In the genomic region with DNA sequence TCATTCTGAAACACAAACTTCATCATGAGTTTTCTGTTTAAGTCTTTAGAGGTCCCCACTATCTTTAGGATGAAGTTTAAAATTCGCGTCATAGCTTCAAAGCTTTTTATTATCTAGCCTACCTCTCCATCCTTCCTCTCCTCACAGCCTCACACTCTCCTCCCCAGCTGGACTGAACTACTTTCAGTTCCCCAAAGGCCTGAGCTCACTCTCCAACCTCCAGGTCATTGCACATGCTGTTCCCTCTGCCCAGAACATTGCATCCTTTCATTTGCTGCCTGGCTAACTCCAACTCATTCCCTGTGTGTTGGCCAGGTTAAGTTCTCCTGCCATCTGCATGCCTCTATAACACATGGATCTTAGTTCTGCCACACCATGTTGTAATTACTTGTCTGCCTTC, we compare ENCODE assay signal across 15 cellular contexts. TPM values are rescaled to one million over a fixed set of nuclear protein-coding genes. Genes with fewer than 3 reads are reported as not detected.
A peak's percentile ranks its signal among the peaks of the same experiment; 100 is the strongest.
DNase-seq lines count a peak whose midpoint lies in the region; ATAC-seq, FAIRE-seq and TF ChIP-seq lines count a peak whose summit lies in the region.
"Had no signal": no experiment of that assay in that cellular context is flagged by ENCODE, and none has a peak within 500 bp of the region (broad histone marks: within the 10 kb centered on the region; RNA-seq: fewer than 3 reads in every experiment).

No MANE protein-coding gene starts in this region.

- in situ Hi-C loops in HepG2 (cut with HindIII; ENCODE audit: extremely low pct_ligation_motif_present, low pct_unique_long_range_greater_than_20kb), result no loop called here

- H3K36me3 Mint-ChIP-seq in activated CD4-positive, alpha-beta memory T cell treated with anti-CD3 and anti-CD28 coated beads for 36 hours, result peaks cover 10% of the 10 kb centered on the region
- H3K36me3 Mint-ChIP-seq in immature natural killer cell, result no peaks in the 10 kb centered on the region

- no peaks in the 10 kb centered on the region for H3K27me3 ChIP-seq in liver (ENCODE audit: control insufficient read depth in 4 of 4, insufficient read depth in 4 of 4, low read length in 3 of 4)
- no peaks in the 10 kb centered on the region for H3K27me3 ChIP-seq in HepG2 (ENCODE audit: control insufficient read depth in 1 of 2, insufficient read depth in 2 of 2, low read length in 2 of 2)

- BruUV-seq in HepG2 (replicated peaks; lab: Mats Ljungman, UMichigan), result no TSS peak

- no peak for DNase-seq in HepG2 (ENCODE audit: low spot score)
- no peak for DNase-seq in activated CD4-positive, alpha-beta memory T cell treated with anti-CD3 and anti-CD28 coated beads for 36 hours
- no peak for DNase-seq in immature natural killer cell
- no peak for DNase-seq in SKM-1 (lab: John Stamatoyannopoulos, UW; ENCODE audit: unreplicated experiment)
- no peak for DNase-seq in activated CD4-positive, CD25-positive, alpha-beta regulatory T cell (lab: John Stamatoyannopoulos, UW)
- no peak for DNase-seq in sciatic nerve (ENCODE audit: low spot score)
- DNase-seq: amniotic stem cell; dorsolateral prefrontal cortex; EL; PC-3; retina; stimulated activated naive CD8-positive, alpha-beta T cell treated with anti-CD3 and anti-CD28 coated beads, Interleukin-15, amount 100 ng/mL, for 72 hours had no signal

- H3K36me3 ChIP-seq in liver (ENCODE audit: control insufficient read depth in 4 of 4, insufficient read depth in 3 of 4, low read depth in 1 of 4, low read length in 3 of 4) (peaks cover 0 to 3% (median under 1%) of the 10 kb centered on the region in 4 donors), HepG2 (replicated peaks in 1 of 2; ENCODE audit: control insufficient read depth in 1 of 2, insufficient read depth in 2 of 2, low read length in 2 of 2) (peaks cover 0 to 6% of the 10 kb centered on the region in 2 experiments; a peak in 2 of 5 replicates)

- no peak for FAIRE-seq in HepG2 (lab: Jason Lieb, UNC)

- no peaks in the 10 kb centered on the region for H3K9me3 Mint-ChIP-seq in activated CD4-positive, alpha-beta memory T cell treated with anti-CD3 and anti-CD28 coated beads for 36 hours
- peaks cover 0 to 1% (median 0%) of the 10 kb centered on the region in 6 donors for H3K9me3 Mint-ChIP-seq in immature natural killer cell
- H3K9me3 Mint-ChIP-seq: stimulated activated naive CD8-positive, alpha-beta T cell treated with anti-CD3 and anti-CD28 coated beads, Interleukin-15, amount 100 ng/mL, for 72 hours had no signal

- no peak for TF ChIP-seq RAD21 in liver (IDR thresholded peaks at IDR 0.05)
- TF ChIP-seq RAD21 in HepG2 (CRISPR knock-in tag; IDR thresholded peaks at IDR 0.05), result no peak

- POLR2A ChIA-PET in HepG2 (lab: Yijun Ruan, JAX), result no interaction called here
- POLR2A ChIA-PET in activated CD4-positive, alpha-beta memory T cell treated with anti-CD3 and anti-CD28 coated beads for 36 hours (lab: Charles Lee), result no interaction called here

- peaks cover 12% of the 10 kb centered on the region for H3K4me1 Mint-ChIP-seq in activated CD4-positive, alpha-beta memory T cell treated with anti-CD3 and anti-CD28 coated beads for 36 hours (ENCODE audit: low read depth)
- peaks cover 19 to 20% of the 10 kb centered on the region in 2 donors for H3K4me1 Mint-ChIP-seq in immature natural killer cell

- peaks cover 3 to 21% (median 17%) of the 10 kb centered on the region in 4 donors for H3K4me1 ChIP-seq in liver (ENCODE audit: control insufficient read depth in 4 of 4, insufficient read depth in 4 of 4, low read length in 3 of 4)
- H3K4me1 ChIP-seq in HepG2 (ENCODE audit: insufficient read depth, low read length), result peaks cover 45% of the 10 kb centered on the region

- no peaks in the 10 kb centered on the region for H4K20me1 ChIP-seq in HepG2 (ENCODE audit: insufficient read depth, low read length)

- CTCF ChIA-PET in HepG2 (lab: Yijun Ruan, JAX; ENCODE audit: low intra/inter-chr PET ratio, low total read pairs), result no interaction called here
- CTCF ChIA-PET in activated CD4-positive, alpha-beta memory T cell treated with anti-CD3 and anti-CD28 coated beads for 36 hours (lab: Charles Lee), result interaction anchor here (1.0 kb wide), 1 partner anchor 23 kb away, joined by 3 read pairs; no protein-coding TSS in a partner anchor

- H3K9ac ChIP-seq in liver (ENCODE audit: low read depth in 1 of 2, low read length in 2 of 2) (no peak overlapping the region), HepG2 (ENCODE audit: insufficient read depth, low read depth, low read length) (no peak overlapping the region)

- TF ChIP-seq CTCF in liver (IDR thresholded peaks at IDR 0.05; ENCODE audit: low read depth, low read length, missing input control), result no peak
- TF ChIP-seq CTCF in HepG2 (CRISPR knock-in tag; IDR thresholded peaks at IDR 0.05), result no peak

- no peaks in the 10 kb centered on the region for H3K27me3 Mint-ChIP-seq in activated CD4-positive, alpha-beta memory T cell treated with anti-CD3 and anti-CD28 coated beads for 36 hours
- peaks cover 21 to 25% (median 22%) of the 10 kb centered on the region in 3 donors for H3K27me3 Mint-ChIP-seq in immature natural killer cell (ENCODE audit: low read depth in 3 of 3)
- H3K27me3 Mint-ChIP-seq: stimulated activated naive CD8-positive, alpha-beta T cell treated with anti-CD3 and anti-CD28 coated beads, Interleukin-15, amount 100 ng/mL, for 72 hours had no signal

- H3K9me3 ChIP-seq in liver (ENCODE audit: control insufficient read depth in 4 of 4, low read length in 3 of 4), result no peaks in the 10 kb centered on the region
- no peaks in the 10 kb centered on the region for H3K9me3 ChIP-seq in HepG2 (ENCODE audit: low read length)

- H3K4me3 ChIP-seq in liver (ENCODE audit: low read depth in 1 of 3, low read length in 3 of 3) (no peak overlapping the region), HepG2 (replicated peaks in 1 of 3; ENCODE audit: insufficient read depth in 1 of 3, low read depth in 2 of 3, low read length in 3 of 3) (no peak overlapping the region)
- H3K4me3 ChIP-seq: dorsolateral prefrontal cortex had no signal

- TF ChIP-seq EP300 in HepG2 (IDR thresholded peaks at IDR 0.05; ENCODE audit: low read depth in 2 of 2, low read length in 2 of 2), result no peak
- no peak for TF ChIP-seq EP300 in HepG2 (CRISPR knock-in tag; IDR thresholded peaks at IDR 0.05; ENCODE audit: borderline replicate concordance)

- H2AFZ ChIP-seq in HepG2 (ENCODE audit: low read length), result no peak overlapping the region

- no peak overlapping the region for H3K4me2 ChIP-seq in HepG2 (ENCODE audit: low read depth, low read length)

- intact Hi-C loops in HepG2 (cut with micrococcal nuclease; ENCODE audit: unreplicated experiment), result no loop called here
- intact Hi-C loops in activated CD4-positive, alpha-beta memory T cell treated with anti-CD3 and anti-CD28 coated beads for 36 hours (cut with micrococcal nuclease), result no loop called here
- intact Hi-C loops in sciatic nerve (cut with DNase I), result no loop called here

- 93% methylated on average over 2 of the region's 2 CpGs for WGBS in liver
- 98% methylated on average over 2 of the region's 2 CpGs for WGBS in HepG2 (ENCODE audit: low lambda C conversion rate)

- peak overlapping the region; percentile 52 for H3K27ac Mint-ChIP-seq in activated CD4-positive, alpha-beta memory T cell treated with anti-CD3 and anti-CD28 coated beads for 36 hours
- peak overlapping the region; percentile 5 to 100 (median 68) for H3K27ac Mint-ChIP-seq in immature natural killer cell

- no peak overlapping the region for H3K27ac ChIP-seq in liver (ENCODE audit: low read depth in 1 of 2, low read length in 2 of 2)
- no peak overlapping the region for H3K27ac ChIP-seq in HepG2 (ENCODE audit: extremely low read length, insufficient read depth, low read length)
- H3K27ac ChIP-seq: HL-60 had no signal

- peaks cover 17% of the 10 kb centered on the region for H3K79me2 ChIP-seq in HepG2 (ENCODE audit: insufficient read depth, low read length)

- ATAC-seq in HepG2, result no peak
- ATAC-seq in sciatic nerve, result no peak
- no peak for ATAC-seq in HG03565 (IDR thresholded peaks at IDR 0.05; ENCODE audit: unreplicated experiment)
- ATAC-seq: PC-3; stimulated activated naive CD8-positive, alpha-beta T cell treated with anti-CD3 and anti-CD28 coated beads, Interleukin-15, amount 100 ng/mL, for 72 hours had no signal

- H3K4me3 Mint-ChIP-seq in activated CD4-positive, alpha-beta memory T cell treated with anti-CD3 and anti-CD28 coated beads for 36 hours, result no peak overlapping the region
- H3K4me3 Mint-ChIP-seq in immature natural killer cell, result peak overlapping the region in 4 of 5 donors; percentile 3 to 60 (median 38)

- no peak for TF ChIP-seq POLR2A in HepG2 (IDR thresholded peaks at IDR 0.05; ENCODE audit: insufficient read depth in 1 of 2, low read depth in 2 of 2, low read length in 2 of 2)

RNA-seq across cellular contexts. Expression of a gene that starts 2.9 kb away (rescaled TPM):
- 10 to 100 TPM; 17.0 to 29.3 TPM for total RNA-seq in liver
- 10 to 100 TPM in 1 of 2 donors, 1 to 10 TPM in 1; 9.3 to 18.8 TPM for polyA plus RNA-seq in liver
- total RNA-seq in HepG2 (2016; rRNA removed; fragmentation: Illumina TruSeq; extraction: Trizol), result 16.9 and 18.4 TPM in 2 replicates
- 7.3 and 7.9 TPM in 2 replicates for total RNA-seq in HepG2 (2016; cell fraction: cytosol; rRNA removed; fragmentation: Illumina TruSeq; extraction: Trizol; ENCODE audit: low read depth)
- total RNA-seq in HepG2 (2016; cell fraction: insoluble cytoplasmic fraction; rRNA removed; fragmentation: Illumina TruSeq; extraction: Trizol), result 15.3 and 18.1 TPM in 2 replicates
- total RNA-seq in HepG2 (2016; cell fraction: membrane; rRNA removed; fragmentation: Illumina TruSeq; extraction: Trizol), result 13.3 and 13.6 TPM in 2 replicates
- total RNA-seq in HepG2 (2016; cell fraction: nucleus; rRNA removed; fragmentation: Illumina TruSeq; extraction: Trizol), result 11.1 and 13.9 TPM in 2 replicates
- polyA plus RNA-seq in HepG2 (2011; rRNA removed), result 42.2 and 44.8 TPM in 2 replicates
- polyA plus RNA-seq in HepG2 (2011; cell fraction: cytosol; rRNA removed), result 29.5 and 29.7 TPM in 2 replicates
- polyA plus RNA-seq in HepG2 (2011; cell fraction: nucleus; rRNA removed), result 74.0 and 78.6 TPM in 2 replicates
- 30.8 and 34.7 TPM in 2 replicates for polyA plus RNA-seq in HepG2 (2012)
- 14.5 and 15.7 TPM in 2 replicates for polyA plus RNA-seq in HepG2 (2016; cell fraction: cytosol; fragmentation: Illumina TruSeq; extraction: Trizol; ENCODE audit: low read depth)
- polyA plus RNA-seq in HepG2 (2016; cell fraction: insoluble cytoplasmic fraction; fragmentation: Illumina TruSeq; extraction: Trizol; ENCODE audit: low read depth), result 20.0 and 25.8 TPM in 2 replicates
- polyA plus RNA-seq in HepG2 (2016; cell fraction: membrane; fragmentation: Illumina TruSeq; extraction: Trizol; ENCODE audit: low read depth), result 18.9 and 22.2 TPM in 2 replicates
- 32.8 and 33.6 TPM in 2 replicates for polyA plus RNA-seq in HepG2 (2016; cell fraction: nucleus; fragmentation: Illumina TruSeq; extraction: Trizol; ENCODE audit: insufficient read depth, low read depth)
- polyA minus RNA-seq in HepG2 (2011; rRNA and poly(A)+ RNA removed; ENCODE audit: low replicate concordance), result 40.8 and 110 TPM in 2 replicates
- polyA minus RNA-seq in HepG2 (2011; cell fraction: cytosol; rRNA and poly(A)+ RNA removed), result 20.0 and 21.9 TPM in 2 replicates
- polyA minus RNA-seq in HepG2 (2011; cell fraction: nucleus; rRNA and poly(A)+ RNA removed), result 14.8 and 17.9 TPM in 2 replicates
- total RNA-seq in activated CD4-positive, alpha-beta memory T cell treated with anti-CD3 and anti-CD28 coated beads for 36 hours, result 10 to 100 TPM; 83.4 to 85.4 TPM
- 10 to 100 TPM; 25.2 to 35.5 (median 26.7) TPM for polyA plus RNA-seq in immature natural killer cell
- 50.5 TPM for total RNA-seq in sciatic nerve

RNA-seq across cellular contexts. Expression of a gene that starts 11.4 kb away (rescaled TPM):
- total RNA-seq in liver (1 to 10 TPM in 1 of 2 donors, under 1 TPM in 1; 0.28 to 1.1 TPM), HepG2 (2016; rRNA removed; fragmentation: Illumina TruSeq; extraction: Trizol) (0.07 TPM in 1 of 2 replicates, not detected in the other), sciatic nerve (2.5 TPM)
- polyA plus RNA-seq in liver (under 1 TPM; 0.17 to 0.28 TPM), HepG2 (2011; rRNA removed) (0.30 and 1.1 TPM in 2 replicates), immature natural killer cell (under 1 TPM in 1 of 3 donors, not detected in 2; 0.12 TPM)
- not detected in 2 replicates for total RNA-seq in HepG2 (2016; cell fraction: cytosol; rRNA removed; fragmentation: Illumina TruSeq; extraction: Trizol; ENCODE audit: low read depth)
- total RNA-seq in HepG2 (2016; cell fraction: insoluble cytoplasmic fraction; rRNA removed; fragmentation: Illumina TruSeq; extraction: Trizol), result 0.04 TPM in 1 of 2 replicates, not detected in the other
- total RNA-seq in HepG2 (2016; cell fraction: membrane; rRNA removed; fragmentation: Illumina TruSeq; extraction: Trizol), result not detected in 2 replicates
- total RNA-seq in HepG2 (2016; cell fraction: nucleus; rRNA removed; fragmentation: Illumina TruSeq; extraction: Trizol), result 0.09 TPM in 1 of 2 replicates, not detected in the other
- polyA plus RNA-seq in HepG2 (2011; cell fraction: cytosol; rRNA removed), result 0.08 and 0.10 TPM in 2 replicates
- polyA plus RNA-seq in HepG2 (2011; cell fraction: nucleus; rRNA removed), result 4.7 and 7.7 TPM in 2 replicates
- polyA plus RNA-seq in HepG2 (2012), result 0.68 and 1.8 TPM in 2 replicates
- polyA plus RNA-seq in HepG2 (2016; cell fraction: cytosol; fragmentation: Illumina TruSeq; extraction: Trizol; ENCODE audit: low read depth), result 0.02 TPM in 1 of 2 replicates, not detected in the other
- polyA plus RNA-seq in HepG2 (2016; cell fraction: insoluble cytoplasmic fraction; fragmentation: Illumina TruSeq; extraction: Trizol; ENCODE audit: low read depth), result 0.04 TPM in 1 of 2 replicates, not detected in the other
- not detected in 2 replicates for polyA plus RNA-seq in HepG2 (2016; cell fraction: membrane; fragmentation: Illumina TruSeq; extraction: Trizol; ENCODE audit: low read depth)
- 0.56 and 0.63 TPM in 2 replicates for polyA plus RNA-seq in HepG2 (2016; cell fraction: nucleus; fragmentation: Illumina TruSeq; extraction: Trizol; ENCODE audit: insufficient read depth, low read depth)
- polyA minus RNA-seq in HepG2 (2011; rRNA and poly(A)+ RNA removed; ENCODE audit: low replicate concordance), result 0.40 and 0.68 TPM in 2 replicates
- polyA minus RNA-seq in HepG2 (2011; cell fraction: cytosol; rRNA and poly(A)+ RNA removed), result not detected in 2 replicates
- 0.52 and 0.87 TPM in 2 replicates for polyA minus RNA-seq in HepG2 (2011; cell fraction: nucleus; rRNA and poly(A)+ RNA removed)
- total RNA-seq in activated CD4-positive, alpha-beta memory T cell treated with anti-CD3 and anti-CD28 coated beads for 36 hours, result 1 to 10 TPM; 2.4 to 2.5 TPM

RNA-seq across cellular contexts. Expression of a gene that starts 41.5 kb away (rescaled TPM):
- total RNA-seq in liver, result 10 to 100 TPM in 1 of 2 donors, 1 to 10 TPM in 1; 5.8 to 28.3 TPM
- polyA plus RNA-seq in liver, result 1 to 10 TPM; 4.5 to 8.1 TPM
- 13.0 and 14.4 TPM in 2 replicates for total RNA-seq in HepG2 (2016; rRNA removed; fragmentation: Illumina TruSeq; extraction: Trizol)
- total RNA-seq in HepG2 (2016; cell fraction: cytosol; rRNA removed; fragmentation: Illumina TruSeq; extraction: Trizol; ENCODE audit: low read depth), result 1.7 and 2.6 TPM in 2 replicates
- total RNA-seq in HepG2 (2016; cell fraction: insoluble cytoplasmic fraction; rRNA removed; fragmentation: Illumina TruSeq; extraction: Trizol), result 11.9 and 13.2 TPM in 2 replicates
- total RNA-seq in HepG2 (2016; cell fraction: membrane; rRNA removed; fragmentation: Illumina TruSeq; extraction: Trizol), result 5.9 and 6.5 TPM in 2 replicates
- 7.9 and 8.0 TPM in 2 replicates for total RNA-seq in HepG2 (2016; cell fraction: nucleus; rRNA removed; fragmentation: Illumina TruSeq; extraction: Trizol)
- polyA plus RNA-seq in HepG2 (2011; rRNA removed), result 15.8 and 17.4 TPM in 2 replicates
- polyA plus RNA-seq in HepG2 (2011; cell fraction: cytosol; rRNA removed), result 10.3 and 10.6 TPM in 2 replicates
- polyA plus RNA-seq in HepG2 (2011; cell fraction: nucleus; rRNA removed), result 14.3 and 17.5 TPM in 2 replicates
- 10.1 and 10.6 TPM in 2 replicates for polyA plus RNA-seq in HepG2 (2012)
- 1.1 TPM in 2 replicates for polyA plus RNA-seq in HepG2 (2016; cell fraction: cytosol; fragmentation: Illumina TruSeq; extraction: Trizol; ENCODE audit: low read depth)
- polyA plus RNA-seq in HepG2 (2016; cell fraction: insoluble cytoplasmic fraction; fragmentation: Illumina TruSeq; extraction: Trizol; ENCODE audit: low read depth), result 14.0 and 15.2 TPM in 2 replicates
- polyA plus RNA-seq in HepG2 (2016; cell fraction: membrane; fragmentation: Illumina TruSeq; extraction: Trizol; ENCODE audit: low read depth), result 3.5 and 4.0 TPM in 2 replicates
- polyA plus RNA-seq in HepG2 (2016; cell fraction: nucleus; fragmentation: Illumina TruSeq; extraction: Trizol; ENCODE audit: insufficient read depth, low read depth), result 11.4 and 16.3 TPM in 2 replicates
- polyA minus RNA-seq in HepG2 (2011; rRNA and poly(A)+ RNA removed; ENCODE audit: low replicate concordance), result 17.3 and 37.4 TPM in 2 replicates
- 4.9 and 5.8 TPM in 2 replicates for polyA minus RNA-seq in HepG2 (2011; cell fraction: cytosol; rRNA and poly(A)+ RNA removed)
- polyA minus RNA-seq in HepG2 (2011; cell fraction: nucleus; rRNA and poly(A)+ RNA removed), result 8.5 and 10.9 TPM in 2 replicates
- total RNA-seq in activated CD4-positive, alpha-beta memory T cell treated with anti-CD3 and anti-CD28 coated beads for 36 hours, result 100 to 1,000 TPM; 386 to 401 TPM
- 100 to 1,000 TPM in 2 of 3 donors, 10 to 100 TPM in 1; 86.0 to 158 (median 146) TPM for polyA plus RNA-seq in immature natural killer cell
- 10.8 TPM for total RNA-seq in sciatic nerve

RNA-seq across cellular contexts. Expression of a gene that starts 41.8 kb away (rescaled TPM):
- total RNA-seq in liver, result 10 to 100 TPM; 14.1 to 21.3 TPM
- polyA plus RNA-seq in liver, result 10 to 100 TPM; 15.4 to 17.3 TPM
- 15.0 and 16.1 TPM in 2 replicates for total RNA-seq in HepG2 (2016; rRNA removed; fragmentation: Illumina TruSeq; extraction: Trizol)
- total RNA-seq in HepG2 (2016; cell fraction: cytosol; rRNA removed; fragmentation: Illumina TruSeq; extraction: Trizol; ENCODE audit: low read depth), result 1.7 and 2.0 TPM in 2 replicates
- total RNA-seq in HepG2 (2016; cell fraction: insoluble cytoplasmic fraction; rRNA removed; fragmentation: Illumina TruSeq; extraction: Trizol), result 14.6 and 16.4 TPM in 2 replicates
- total RNA-seq in HepG2 (2016; cell fraction: membrane; rRNA removed; fragmentation: Illumina TruSeq; extraction: Trizol), result 3.5 and 4.0 TPM in 2 replicates
- 12.0 and 14.5 TPM in 2 replicates for total RNA-seq in HepG2 (2016; cell fraction: nucleus; rRNA removed; fragmentation: Illumina TruSeq; extraction: Trizol)
- polyA plus RNA-seq in HepG2 (2011; rRNA removed), result 22.6 and 24.7 TPM in 2 replicates
- polyA plus RNA-seq in HepG2 (2011; cell fraction: cytosol; rRNA removed), result 12.3 and 13.1 TPM in 2 replicates
- 95.2 and 107 TPM in 2 replicates for polyA plus RNA-seq in HepG2 (2011; cell fraction: nucleus; rRNA removed)
- polyA plus RNA-seq in HepG2 (2012), result 19.3 and 22.4 TPM in 2 replicates
- polyA plus RNA-seq in HepG2 (2016; cell fraction: cytosol; fragmentation: Illumina TruSeq; extraction: Trizol; ENCODE audit: low read depth), result 0.53 and 0.80 TPM in 2 replicates
- polyA plus RNA-seq in HepG2 (2016; cell fraction: insoluble cytoplasmic fraction; fragmentation: Illumina TruSeq; extraction: Trizol; ENCODE audit: low read depth), result 16.6 and 18.3 TPM in 2 replicates
- polyA plus RNA-seq in HepG2 (2016; cell fraction: membrane; fragmentation: Illumina TruSeq; extraction: Trizol; ENCODE audit: low read depth), result 1.8 and 1.9 TPM in 2 replicates
- 42.4 and 61.4 TPM in 2 replicates for polyA plus RNA-seq in HepG2 (2016; cell fraction: nucleus; fragmentation: Illumina TruSeq; extraction: Trizol; ENCODE audit: insufficient read depth, low read depth)
- 11.0 and 38.4 TPM in 2 replicates for polyA minus RNA-seq in HepG2 (2011; rRNA and poly(A)+ RNA removed; ENCODE audit: low replicate concordance)
- 5.4 and 5.6 TPM in 2 replicates for polyA minus RNA-seq in HepG2 (2011; cell fraction: cytosol; rRNA and poly(A)+ RNA removed)
- 19.6 and 21.1 TPM in 2 replicates for polyA minus RNA-seq in HepG2 (2011; cell fraction: nucleus; rRNA and poly(A)+ RNA removed)
- total RNA-seq in activated CD4-positive, alpha-beta memory T cell treated with anti-CD3 and anti-CD28 coated beads for 36 hours, result 10 to 100 TPM; 76.1 to 78.4 TPM
- polyA plus RNA-seq in immature natural killer cell, result 10 to 100 TPM in 1 of 3 donors, 1 to 10 TPM in 1, under 1 TPM in 1; 0.62 to 19.8 (median 7.7) TPM
- 53.5 TPM for total RNA-seq in sciatic nerve

RNA-seq across cellular contexts. Expression of a gene that starts 48.8 kb away (rescaled TPM):
- total RNA-seq in liver (10 to 100 TPM; 10.0 to 15.5 TPM), HepG2 (2016; rRNA removed; fragmentation: Illumina TruSeq; extraction: Trizol) (17.2 and 32.1 TPM in 2 replicates), sciatic nerve (19.2 TPM)
- polyA plus RNA-seq in liver (10 to 100 TPM; 13.3 to 26.9 TPM), HepG2 (2011; rRNA removed) (40.8 and 46.4 TPM in 2 replicates), immature natural killer cell (10 to 100 TPM; 17.0 to 20.6 (median 20.2) TPM)
- total RNA-seq in HepG2 (2016; cell fraction: cytosol; rRNA removed; fragmentation: Illumina TruSeq; extraction: Trizol; ENCODE audit: low read depth), result 5.6 and 5.8 TPM in 2 replicates
- 13.8 and 35.7 TPM in 2 replicates for total RNA-seq in HepG2 (2016; cell fraction: insoluble cytoplasmic fraction; rRNA removed; fragmentation: Illumina TruSeq; extraction: Trizol)
- 12.4 and 13.9 TPM in 2 replicates for total RNA-seq in HepG2 (2016; cell fraction: membrane; rRNA removed; fragmentation: Illumina TruSeq; extraction: Trizol)
- 24.9 and 30.9 TPM in 2 replicates for total RNA-seq in HepG2 (2016; cell fraction: nucleus; rRNA removed; fragmentation: Illumina TruSeq; extraction: Trizol)
- polyA plus RNA-seq in HepG2 (2011; cell fraction: cytosol; rRNA removed), result 41.7 and 48.0 TPM in 2 replicates
- 31.2 and 31.5 TPM in 2 replicates for polyA plus RNA-seq in HepG2 (2011; cell fraction: nucleus; rRNA removed)
- polyA plus RNA-seq in HepG2 (2012), result 16.3 and 18.8 TPM in 2 replicates
- 6.8 and 8.5 TPM in 2 replicates for polyA plus RNA-seq in HepG2 (2016; cell fraction: cytosol; fragmentation: Illumina TruSeq; extraction: Trizol; ENCODE audit: low read depth)
- 20.0 and 23.2 TPM in 2 replicates for polyA plus RNA-seq in HepG2 (2016; cell fraction: insoluble cytoplasmic fraction; fragmentation: Illumina TruSeq; extraction: Trizol; ENCODE audit: low read depth)
- 12.9 and 13.5 TPM in 2 replicates for polyA plus RNA-seq in HepG2 (2016; cell fraction: membrane; fragmentation: Illumina TruSeq; extraction: Trizol; ENCODE audit: low read depth)
- 57.8 and 62.5 TPM in 2 replicates for polyA plus RNA-seq in HepG2 (2016; cell fraction: nucleus; fragmentation: Illumina TruSeq; extraction: Trizol; ENCODE audit: insufficient read depth, low read depth)
- polyA minus RNA-seq in HepG2 (2011; rRNA and poly(A)+ RNA removed; ENCODE audit: low replicate concordance), result 110 and 137 TPM in 2 replicates
- 25.2 and 26.9 TPM in 2 replicates for polyA minus RNA-seq in HepG2 (2011; cell fraction: cytosol; rRNA and poly(A)+ RNA removed)
- polyA minus RNA-seq in HepG2 (2011; cell fraction: nucleus; rRNA and poly(A)+ RNA removed), result 9.3 and 12.1 TPM in 2 replicates
- 10 to 100 TPM; 16.9 to 19.2 TPM for total RNA-seq in activated CD4-positive, alpha-beta memory T cell treated with anti-CD3 and anti-CD28 coated beads for 36 hours

Comparison
In these comparisons a context has a peak if more than half of its experiments do, and no peak if none do; other contexts are left out.
1. RNA of a gene that starts 41.5 kb away (total RNA-seq): 386 to 401 TPM in activated CD4-positive, alpha-beta memory T cell treated with anti-CD3 and anti-CD28 coated beads for 36 hours; 5.8 to 28.3 TPM in liver, 1.7 to 14.4 TPM in HepG2 and 10.8 TPM in sciatic nerve (single experiment); every median in the first group is over 10 times any median in the second.